1 cellular context compared by ENCODE assay signal in genomic region chr1:32872189-32872898, GRCh38.
TF ChIP-seq lines count a peak whose summit lies in the region.

No MANE protein-coding gene starts in this region.

TF ChIP-seq in HEK293, 187 proteins besides CTCF, POLR2A, EP300 and RAD21 (continued from another document and continues in another):
- TF ChIP-seq PRDM4 (tag by site-specific recombination; IDR thresholded peaks at IDR 0.05): no peak
- TF ChIP-seq ZNF324 (tag by site-specific recombination; IDR thresholded peaks at IDR 0.05): no peak
- TF ChIP-seq ZNF223 (tag by site-specific recombination; IDR thresholded peaks at IDR 0.05): no peak
- no peak for TF ChIP-seq ZNF19 (tag by site-specific recombination; IDR thresholded peaks at IDR 0.05; ENCODE audit: low read depth)
- 0 out of 2 replicates have a peak, but pooled peaks have one; percentile 43 for TF ChIP-seq PATZ1 (tag by site-specific recombination; IDR thresholded peaks at IDR 0.05)
- no peak for TF ChIP-seq WT1 (tag by site-specific recombination; IDR thresholded peaks at IDR 0.05)
- no peak for TF ChIP-seq ZNF214 (tag by site-specific recombination; IDR thresholded peaks at IDR 0.05; ENCODE audit: borderline replicate concordance)
- TF ChIP-seq ZNF24 (tag by site-specific recombination; IDR thresholded peaks at IDR 0.05): no peak
- TF ChIP-seq HIC1 (tag by site-specific recombination; IDR thresholded peaks at IDR 0.05): peak; percentile 52; the same call in 1 of the 2 replicates
- TF ChIP-seq ZNF37A (tag by site-specific recombination; IDR thresholded peaks at IDR 0.05): no peak
- no peak for TF ChIP-seq TCF7L2 (IDR thresholded peaks at IDR 0.05; ENCODE audit: borderline replicate concordance, low read depth, low read length)
- TF ChIP-seq ZNF571 (tag by site-specific recombination; IDR thresholded peaks at IDR 0.05): no peak
- no peak for TF ChIP-seq ZNF280C (tag by site-specific recombination; IDR thresholded peaks at IDR 0.05)
- TF ChIP-seq KLF7 (tag by site-specific recombination; IDR thresholded peaks at IDR 0.05; ENCODE audit: borderline replicate concordance): no peak
- TF ChIP-seq ZNF23 (tag by site-specific recombination; IDR thresholded peaks at IDR 0.05; ENCODE audit: borderline replicate concordance): no peak
- no peak for TF ChIP-seq ZNF140 (tag by site-specific recombination; IDR thresholded peaks at IDR 0.05)
- TF ChIP-seq YY1 (tag by site-specific recombination; IDR thresholded peaks at IDR 0.05): no peak
- TF ChIP-seq ZNF654 (tag by site-specific recombination; IDR thresholded peaks at IDR 0.05; ENCODE audit: low read depth): peak; percentile 82
- TF ChIP-seq ZXDB (tag by site-specific recombination; IDR thresholded peaks at IDR 0.05): no peak
- TF ChIP-seq ZNF155 (tag by site-specific recombination; IDR thresholded peaks at IDR 0.05): no peak
- TF ChIP-seq ZSCAN30 (tag by site-specific recombination; IDR thresholded peaks at IDR 0.05): no peak
- no peak for TF ChIP-seq ZNF398 (tag by site-specific recombination; IDR thresholded peaks at IDR 0.05)
- no peak for TF ChIP-seq BCL11B (tag by site-specific recombination; IDR thresholded peaks at IDR 0.05; ENCODE audit: low read depth)
- no peak for TF ChIP-seq ZSCAN16 (tag by site-specific recombination; IDR thresholded peaks at IDR 0.05)
- TF ChIP-seq ZNF148 (tag by site-specific recombination; IDR thresholded peaks at IDR 0.05; ENCODE audit: borderline replicate concordance): no peak
- no peak for TF ChIP-seq ZNF561 (tag by site-specific recombination; IDR thresholded peaks at IDR 0.05; ENCODE audit: borderline replicate concordance)
- no peak for TF ChIP-seq ZBTB10 (tag by site-specific recombination; IDR thresholded peaks at IDR 0.05)
- no peak for TF ChIP-seq ZNF146 (tag by site-specific recombination; IDR thresholded peaks at IDR 0.05)
- TF ChIP-seq ZNF621 (tag by site-specific recombination; IDR thresholded peaks at IDR 0.05): no peak
- TF ChIP-seq ZBTB26 (tag by site-specific recombination; optimal IDR thresholded peaks at IDR 0.05): no peak
- no peak for TF ChIP-seq ZSCAN23 (tag by site-specific recombination; IDR thresholded peaks at IDR 0.05)
- no peak for TF ChIP-seq ZNF10 (tag by site-specific recombination; IDR thresholded peaks at IDR 0.05)
- TF ChIP-seq ZNF132 (tag by site-specific recombination; IDR thresholded peaks at IDR 0.05; ENCODE audit: borderline replicate concordance): no peak
- TF ChIP-seq SP7 (tag by site-specific recombination; IDR thresholded peaks at IDR 0.05): no peak
- no peak for TF ChIP-seq ZNF660 (tag by site-specific recombination; IDR thresholded peaks at IDR 0.05)
- TF ChIP-seq ZNF280D (tag by site-specific recombination; IDR thresholded peaks at IDR 0.05): no peak
- peak; percentile 83 for TF ChIP-seq GLIS1 (tag by site-specific recombination; IDR thresholded peaks at IDR 0.05)
- no peak for TF ChIP-seq ZFP69B (tag by site-specific recombination; IDR thresholded peaks at IDR 0.05)
- TF ChIP-seq GLIS2 (tag by site-specific recombination; IDR thresholded peaks at IDR 0.05): peak; percentile 91
- no peak for TF ChIP-seq ZBTB48 (tag by site-specific recombination; IDR thresholded peaks at IDR 0.05)
